In the genomic region with DNA sequence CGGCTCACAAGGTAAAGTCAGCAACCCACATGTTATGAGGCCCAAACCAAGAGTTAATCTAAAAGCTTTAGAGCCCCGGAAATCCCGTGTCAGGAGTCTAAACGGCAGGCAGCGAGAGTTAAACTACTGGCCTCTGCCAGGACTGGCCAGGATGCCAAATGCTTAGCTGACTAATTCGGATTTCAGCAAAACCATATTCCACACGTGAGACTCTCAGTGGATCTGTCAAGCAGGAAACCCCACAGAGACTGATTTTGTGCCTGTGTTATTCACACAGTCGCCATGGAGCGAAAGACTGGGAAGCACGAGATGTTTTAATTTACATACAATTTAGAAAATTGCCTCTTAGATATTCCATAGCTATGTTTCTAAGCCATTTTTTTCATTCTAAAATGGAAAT, we compare ENCODE assay signal across 31 cellular contexts.
"Had no signal": no experiment of that assay in that cellular context is flagged by ENCODE, and none has a peak within 500 bp of the region (broad histone marks: within the 10 kb centered on the region; RNA-seq: fewer than 3 reads in every experiment).

No MANE protein-coding gene starts in this region.

- H3K4me3 ChIP-seq: adrenal gland, esophagus squamous epithelium, heart left ventricle had no signal

- H3K27ac ChIP-seq: adrenal gland, brain microvascular endothelial cell, esophagus squamous epithelium, heart left ventricle had no signal

- H3K27me3 ChIP-seq: adrenal gland, brain microvascular endothelial cell, esophagus squamous epithelium, heart left ventricle had no signal

- H3K4me1 ChIP-seq: adrenal gland, esophagus squamous epithelium, heart left ventricle had no signal

- ATAC-seq: activated CD4-positive, alpha-beta T cell treated with anti-CD3 and anti-CD28 coated beads for 36 hours; activated CD8-positive, alpha-beta memory T cell treated with anti-CD3 and anti-CD28 coated beads, Interleukin-2, amount 10 ng/mL, durations not matched to agents 7 days and 5 days; activated CD8-positive, alpha-beta T cell treated with anti-CD3 and anti-CD28 coated beads, Interleukin-2, amount 10 ng/mL, durations not matched to agents 7 days and 5 days; activated naive CD8-positive, alpha-beta T cell treated with anti-CD3 and anti-CD28 coated beads, Interleukin-2, amount 50 U/mL, for 24 hours; effector memory CD8-positive, alpha-beta T cell; heart left ventricle had no signal

- DNase-seq: activated CD4-positive, alpha-beta memory T cell treated with anti-CD3 and anti-CD28 coated beads for 36 hours; activated CD4-positive, alpha-beta T cell treated with anti-CD3 and anti-CD28 coated beads for 36 hours; activated CD4-positive, alpha-beta T cell treated with anti-CD3 and anti-CD28 coated beads, Interleukin-2, amount 50 U/mL, for 1 hour; activated CD4-positive, CD25-positive, alpha-beta regulatory T cell; activated CD4-positive, CD25-positive, alpha-beta regulatory T cell treated with anti-CD3 and anti-CD28 coated beads, Interleukin-2, amount 50 U/mL, for 72 hours; activated CD8-positive, alpha-beta memory T cell treated with anti-CD3 and anti-CD28 coated beads, Interleukin-2, amount 10 ng/mL, durations not matched to agents 7 days and 5 days; activated CD8-positive, alpha-beta memory T cell treated with anti-CD3 and anti-CD28 coated beads, Interleukin-2, amount 50 U/mL, for 4 hours; activated CD8-positive, alpha-beta T cell treated with anti-CD3 and anti-CD28 coated beads, Interleukin-2, amount 10 ng/mL, durations not matched to agents 7 days and 5 days; activated effector memory CD4-positive, alpha-beta T cell treated with anti-CD3 and anti-CD28 coated beads, Interleukin-2, amount 50 U/mL, for 16 hours; activated naive CD4-positive, alpha-beta T cell treated with anti-CD3 and anti-CD28 coated beads for 36 hours; activated naive CD8-positive, alpha-beta T cell treated with anti-CD3 and anti-CD28 coated beads for 36 hours; activated naive CD8-positive, alpha-beta T cell treated with anti-CD3 and anti-CD28 coated beads, Interleukin-2, amount 50 U/mL, for 24 hours; activated T-cell treated with anti-CD3 and anti-CD28 coated beads, Interleukin-2, amount 50 U/mL, for 1 hour; activated T-cell treated with anti-CD3 and anti-CD28 coated beads, Interleukin-2, amount 50 U/mL, for 48 hours; adrenal gland; amygdala; aorta; brain microvascular endothelial cell; caudate nucleus; cortex of kidney; dermis blood vessel endothelial cell; effector CD4-positive, alpha-beta T cell; effector memory CD8-positive, alpha-beta T cell; erythroblast; esophagus squamous epithelium; foreskin fibroblast; glutamatergic neuron; heart left ventricle; hypothalamus; T-helper 2 cell had no signal

- FAIRE-seq: colon had no signal

- H3K36me3 ChIP-seq: adrenal gland, brain microvascular endothelial cell, esophagus squamous epithelium, heart left ventricle had no signal
